ENCODE assay signal across 29 cellular contexts in the genomic region with DNA sequence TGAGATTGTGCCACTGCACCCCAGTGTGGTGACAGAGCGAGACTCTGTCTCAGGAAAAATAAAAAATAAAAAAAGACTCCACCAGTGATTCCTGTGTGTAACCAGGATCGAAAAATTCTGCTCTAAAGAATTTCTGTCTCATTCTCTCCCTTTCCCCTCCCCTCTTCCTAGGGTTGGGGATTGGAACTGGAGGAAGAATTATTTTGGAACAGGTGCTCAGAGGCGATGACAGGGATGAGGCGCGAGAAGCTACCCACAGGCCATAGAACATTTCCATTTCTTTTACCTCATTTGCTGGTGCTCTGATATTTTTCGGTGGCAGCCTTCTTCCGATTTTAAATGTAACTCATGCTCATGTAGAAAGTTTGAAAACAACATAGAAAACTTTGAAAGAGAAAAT.
"Had no signal": no experiment of that assay in that cellular context is flagged by ENCODE, and none has a peak within 500 bp of the region (broad histone marks: within the 10 kb centered on the region; RNA-seq: fewer than 3 reads in every experiment).

No MANE protein-coding gene starts in this region.

- H3K36me3 ChIP-seq: left ventricle myocardium inferior, ovary, prostate gland, tibial nerve, uterus had no signal

- H3K27ac Mint-ChIP-seq: immature natural killer cell; natural killer cell; stimulated activated memory B cell treated with anti-CD40 and anti-IgM and Interleukin-4, amounts not matched to agents 10 μg/mL and 1 μg/mL and 100 μg/mL, for 72 hours; stimulated activated naive CD8-positive, alpha-beta T cell treated with anti-CD3 and anti-CD28 coated beads, Interleukin-15, amount 100 ng/mL, for 72 hours; type B pancreatic cell had no signal

- H3K4me3 Mint-ChIP-seq: immature natural killer cell; natural killer cell; stimulated activated memory B cell treated with anti-CD40 and anti-IgM and Interleukin-4, amounts not matched to agents 10 μg/mL and 1 μg/mL and 100 μg/mL, for 72 hours; stimulated activated naive CD8-positive, alpha-beta T cell treated with anti-CD3 and anti-CD28 coated beads, Interleukin-15, amount 100 ng/mL, for 72 hours; type B pancreatic cell had no signal

- H3K27me3 Mint-ChIP-seq: stimulated activated memory B cell treated with anti-CD40 and anti-IgM and Interleukin-4, amounts not matched to agents 10 μg/mL and 1 μg/mL and 100 μg/mL, for 72 hours; stimulated activated naive CD8-positive, alpha-beta T cell treated with anti-CD3 and anti-CD28 coated beads, Interleukin-15, amount 100 ng/mL, for 72 hours; type B pancreatic cell had no signal

- H3K36me3 Mint-ChIP-seq: immature natural killer cell; natural killer cell; stimulated activated memory B cell treated with anti-CD40 and anti-IgM and Interleukin-4, amounts not matched to agents 10 μg/mL and 1 μg/mL and 100 μg/mL, for 72 hours had no signal

- H3K9me3 ChIP-seq: left ventricle myocardium inferior, mucosa of descending colon, ovary, prostate gland, tibial nerve, uterus had no signal

- H3K27ac ChIP-seq: left ventricle myocardium inferior, prostate gland, tibial nerve, uterus had no signal

- FAIRE-seq: islet of Langerhans, kidney had no signal

- DNase-seq: hypothalamus; immature natural killer cell; kidney; left colon; left ventricle myocardium inferior; mesendoderm; midbrain; mucosa of descending colon; natural killer cell; posterior cingulate gyrus; retina; right cardiac atrium; stimulated activated CD4-positive, alpha-beta T cell treated with anti-CD3 and anti-CD28 coated beads, Interleukin-1b, Interleukin-23, amount 100 ng/mL, for 48 hours; stimulated activated CD4-positive, alpha-beta T cell treated with anti-CD3 and anti-CD28 coated beads, Interleukin-2, amount 100 ng/mL, for 48 hours; stimulated activated CD4-positive, alpha-beta T cell treated with anti-CD3 and anti-CD28 coated beads, Interleukin-4, amount 100 ng/mL, for 4 hours; stimulated activated CD8-positive, alpha-beta memory T cell treated with anti-CD3 and anti-CD28 coated beads, Interleukin-4, amount 100 ng/mL, for 48 hours; stimulated activated naive CD4-positive, alpha-beta T cell treated with Interleukin-2 at 50 U/mL for 16 hours; stimulated activated naive CD8-positive, alpha-beta T cell treated with anti-CD3 and anti-CD28 coated beads, Interleukin-15, amount 100 ng/mL, for 72 hours; substantia nigra; uterus had no signal

- H3K27me3 ChIP-seq: ovary, tibial nerve, uterus had no signal

- H3K4me1 ChIP-seq: prostate gland had no signal

- H3K9me3 Mint-ChIP-seq: immature natural killer cell; natural killer cell; stimulated activated memory B cell treated with anti-CD40 and anti-IgM and Interleukin-4, amounts not matched to agents 10 μg/mL and 1 μg/mL and 100 μg/mL, for 72 hours; stimulated activated naive CD8-positive, alpha-beta T cell treated with anti-CD3 and anti-CD28 coated beads, Interleukin-15, amount 100 ng/mL, for 72 hours; type B pancreatic cell had no signal

- H3K4me1 Mint-ChIP-seq: immature natural killer cell; natural killer cell; stimulated activated memory B cell treated with anti-CD40 and anti-IgM and Interleukin-4, amounts not matched to agents 10 μg/mL and 1 μg/mL and 100 μg/mL, for 72 hours; stimulated activated naive CD8-positive, alpha-beta T cell treated with anti-CD3 and anti-CD28 coated beads, Interleukin-15, amount 100 ng/mL, for 72 hours had no signal

- ATAC-seq: left colon; mucosa of descending colon; natural killer cell; right cardiac atrium; sciatic nerve; stimulated activated memory B cell treated with anti-CD40 and anti-IgM and Interleukin-4, amounts not matched to agents 10 μg/mL and 1 μg/mL and 100 μg/mL, for 72 hours; stimulated activated naive CD8-positive, alpha-beta T cell treated with anti-CD3 and anti-CD28 coated beads, Interleukin-15, amount 100 ng/mL, for 72 hours had no signal

- H3K4me3 ChIP-seq: left ventricle myocardium inferior, lung, mucosa of descending colon, ovary, prostate gland, smooth muscle cell, tibial nerve, uterus had no signal
